8 cellular contexts compared by ENCODE assay signal in genomic region chr17:44384823-44385286, GRCh38. TPM values are rescaled to one million over a fixed set of nuclear protein-coding genes. Genes with fewer than 3 reads are reported as not detected.
DNase-seq lines count a peak whose midpoint lies in the region; ATAC-seq and TF ChIP-seq lines count a peak whose summit lies in the region.

No MANE protein-coding gene starts in this region.

- H3K4me3 Mint-ChIP-seq in CD8-positive, alpha-beta memory T cell, result peak overlapping the region; percentile 56 to 87 (median 75)

- peak overlapping the region; percentile 45 for H3K4me3 ChIP-seq in CD8-positive, alpha-beta memory T cell (ENCODE audit: low read length)
- H3K4me3 ChIP-seq in NT2/D1 (ENCODE audit: insufficient read length, low read depth) (peak overlapping the region; percentile 59), esophagus muscularis mucosa (peak overlapping the region; percentile 51 to 70 (median 60))

- no peak for TF ChIP-seq POLR2A in esophagus muscularis mucosa (IDR thresholded peaks at IDR 0.05; ENCODE audit: low read depth)

- ATAC-seq in omental fat pad (ENCODE audit: low FRiP score) (peak; percentile 4), GM21528 (IDR thresholded peaks at IDR 0.05; ENCODE audit: low FRiP score, unreplicated experiment) (no peak)

- TF ChIP-seq CTCF in esophagus muscularis mucosa (IDR thresholded peaks at IDR 0.05) (no peak), omental fat pad (IDR thresholded peaks at IDR 0.05) (no peak)

- peaks cover 8% of the 10 kb centered on the region for H3K27me3 ChIP-seq in CD8-positive, alpha-beta memory T cell (ENCODE audit: insufficient read depth, low read length, poor library complexity, severe bottlenecking)
- peaks cover 21% of the 10 kb centered on the region for H3K27me3 ChIP-seq in NT2/D1 (ENCODE audit: insufficient read depth, insufficient read length)
- peaks cover 0 to 28% (median 0%) of the 10 kb centered on the region in 4 donors for H3K27me3 ChIP-seq in esophagus muscularis mucosa

- no peak for DNase-seq in CD8-positive, alpha-beta memory T cell
- DNase-seq in NT2/D1 (ENCODE audit: low read depth, low spot score), result no peak
- no peak for DNase-seq in esophagus muscularis mucosa (ENCODE audit: extremely low spot score)
- no peak for DNase-seq in omental fat pad (ENCODE audit: low spot score)
- no peak for DNase-seq in activated CD8-positive, alpha-beta memory T cell treated with anti-CD3 and anti-CD28 coated beads for 24 hours
- no peak for DNase-seq in NCI-H226
- no peak for DNase-seq in NCI-H82 (lab: John Stamatoyannopoulos, UW)

- H3K36me3 Mint-ChIP-seq in CD8-positive, alpha-beta memory T cell, result no peaks in the 10 kb centered on the region

- WGBS in esophagus muscularis mucosa, result 4% methylated on average over 20 of the region's 26 CpGs

- CTCF ChIA-PET in CD8-positive, alpha-beta memory T cell (lab: Charles Lee), result no interaction called here

- H3K9me3 ChIP-seq in CD8-positive, alpha-beta memory T cell (ENCODE audit: low read length), result no peaks in the 10 kb centered on the region
- H3K9me3 ChIP-seq in NT2/D1 (ENCODE audit: insufficient read depth, low read length), result no peaks in the 10 kb centered on the region
- H3K9me3 ChIP-seq in esophagus muscularis mucosa, result no peaks in the 10 kb centered on the region

- peaks cover 10% of the 10 kb centered on the region for H3K4me1 ChIP-seq in CD8-positive, alpha-beta memory T cell (ENCODE audit: insufficient read depth, low read length)
- peaks cover 8% of the 10 kb centered on the region for H3K4me1 ChIP-seq in NT2/D1 (ENCODE audit: insufficient read depth, insufficient read length)
- peaks cover 15 to 21% (median 19%) of the 10 kb centered on the region in 4 donors for H3K4me1 ChIP-seq in esophagus muscularis mucosa

- H3K9me3 Mint-ChIP-seq in CD8-positive, alpha-beta memory T cell, result no peaks in the 10 kb centered on the region

- H3K27me3 Mint-ChIP-seq in CD8-positive, alpha-beta memory T cell, result peaks cover 24 to 41% of the 10 kb centered on the region in 2 donors

- intact Hi-C loops in esophagus muscularis mucosa (cut with DNase I), result no loop called here

- no peak for TF ChIP-seq EP300 in esophagus muscularis mucosa (IDR thresholded peaks at IDR 0.05)

- no peak overlapping the region for H3K27ac ChIP-seq in CD8-positive, alpha-beta memory T cell (ENCODE audit: low read depth, low read length)
- peak overlapping the region in 1 of 4 donors; percentile 24 for H3K27ac ChIP-seq in esophagus muscularis mucosa (replicated peaks in 1 of 4)

- peak overlapping the region in 2 of 8 donors; percentile 33 to 37 for H3K27ac Mint-ChIP-seq in CD8-positive, alpha-beta memory T cell

- POLR2A ChIA-PET in CD8-positive, alpha-beta memory T cell (lab: Charles Lee), result no interaction called here

- no peaks in the 10 kb centered on the region for H3K36me3 ChIP-seq in CD8-positive, alpha-beta memory T cell (ENCODE audit: insufficient read depth, low read length)
- H3K36me3 ChIP-seq in NT2/D1 (ENCODE audit: insufficient read depth, insufficient read length, low read length), result no peaks in the 10 kb centered on the region
- H3K36me3 ChIP-seq in esophagus muscularis mucosa, result no peaks in the 10 kb centered on the region

- peak overlapping the region; percentile 87 for H3K9ac ChIP-seq in NT2/D1 (ENCODE audit: insufficient read length, low read depth)

- peaks cover 13 to 30% (median 15%) of the 10 kb centered on the region in 3 donors for H3K4me1 Mint-ChIP-seq in CD8-positive, alpha-beta memory T cell

RNA-seq across cellular contexts. Expression of gene ITGA2B, which starts 4.6 kb away (rescaled TPM):
- under 1 TPM in 1 of 2 experiments, not detected in 1; 0.31 TPM for total RNA-seq in CD8-positive, alpha-beta memory T cell
- polyA plus RNA-seq in CD8-positive, alpha-beta memory T cell, result 0.12 TPM
- 1 to 10 TPM in 2 of 4 donors, under 1 TPM in 2; 0.42 to 1.7 (median 1.0) TPM for total RNA-seq in esophagus muscularis mucosa
- 1 to 10 TPM in 2 of 4 donors, under 1 TPM in 2; 0.72 to 1.6 (median 1.0) TPM for total RNA-seq in omental fat pad

RNA-seq across cellular contexts. Expression of gene FAM171A2, which starts 21.2 kb away (rescaled TPM):
- under 1 TPM; 0.33 to 0.35 TPM for total RNA-seq in CD8-positive, alpha-beta memory T cell
- polyA plus RNA-seq in CD8-positive, alpha-beta memory T cell, result 0.28 TPM
- 1 to 10 TPM in 2 of 4 donors, under 1 TPM in 2; 0.42 to 2.0 (median 1.2) TPM for total RNA-seq in esophagus muscularis mucosa
- total RNA-seq in omental fat pad, result 1 to 10 TPM in 1 of 4 donors, under 1 TPM in 3; 0.56 to 3.5 (median 0.95) TPM

RNA-seq across cellular contexts. Expression of gene GRN, which starts 39.8 kb away (rescaled TPM):
- 10 to 100 TPM; 48.7 to 50.3 TPM for total RNA-seq in CD8-positive, alpha-beta memory T cell
- polyA plus RNA-seq in CD8-positive, alpha-beta memory T cell, result 56.4 TPM
- total RNA-seq in esophagus muscularis mucosa, result 100 to 1,000 TPM; 169 to 313 (median 260) TPM
- 100 to 1,000 TPM; 275 to 379 (median 316) TPM for total RNA-seq in omental fat pad
